23 cellular contexts compared by ENCODE assay signal in the genomic region with DNA sequence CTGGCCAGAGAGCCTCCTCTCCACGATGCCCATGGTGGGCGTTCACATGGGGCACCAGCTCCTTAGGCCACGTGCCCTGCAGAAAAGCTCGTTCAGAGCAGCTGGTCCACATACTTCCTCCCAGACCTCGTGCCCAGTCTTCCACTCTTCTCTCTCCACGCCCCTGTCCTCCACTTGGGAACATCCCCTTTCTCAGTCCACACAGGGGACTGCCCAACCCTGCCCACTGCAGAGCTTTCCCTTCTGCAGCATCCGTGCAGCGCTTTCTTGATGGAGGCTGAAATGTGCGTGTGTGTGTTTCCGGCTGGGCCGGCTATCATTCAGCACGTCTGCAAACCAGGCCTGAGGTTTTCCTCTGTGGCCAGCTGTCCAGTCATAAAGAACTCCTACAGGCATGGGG. TPM values are rescaled to one million over a fixed set of nuclear protein-coding genes. Genes with fewer than 3 reads are reported as not detected.
"Had no signal": no experiment of that assay in that cellular context is flagged by ENCODE, and none has a peak within 500 bp of the region (broad histone marks: within the 10 kb centered on the region; RNA-seq: fewer than 3 reads in every experiment).

No MANE protein-coding gene starts in this region.

- H3K36me3 ChIP-seq: uterus had no signal

- H3K27ac ChIP-seq: body of pancreas, esophagus squamous epithelium, gastrocnemius medialis, right atrium auricular region, spleen, uterus had no signal

- ATAC-seq: activated CD8-positive, alpha-beta T cell treated with anti-CD3 and anti-CD28 coated beads for 36 hours; activated naive CD4-positive, alpha-beta T cell treated with anti-CD3 and anti-CD28 coated beads, Interleukin-2, amount 50 U/mL, for 72 hours; body of pancreas; gastrocnemius medialis; left cardiac atrium; stimulated activated naive CD8-positive, alpha-beta T cell treated with anti-CD3 and anti-CD28 coated beads, Interleukin-15, amount 100 ng/mL, for 72 hours; T-helper 17 cell had no signal

- H3K4me1 ChIP-seq: body of pancreas, gastrocnemius medialis, right atrium auricular region, uterus had no signal

- H3K4me1 Mint-ChIP-seq: neural crest cell had no signal

- H3K36me3 Mint-ChIP-seq: activated naive CD4-positive, alpha-beta T cell treated with anti-CD3 and anti-CD28 coated beads, Interleukin-2, amount 50 U/mL, for 72 hours; type B pancreatic cell had no signal

- H3K9me3 Mint-ChIP-seq: activated CD8-positive, alpha-beta T cell treated with anti-CD3 and anti-CD28 coated beads for 36 hours; activated naive CD4-positive, alpha-beta T cell treated with anti-CD3 and anti-CD28 coated beads, Interleukin-2, amount 50 U/mL, for 72 hours; activated T-helper 2 cell treated with anti-CD3 and anti-CD28 coated beads, Interferon-gamma antibody, Interleukin-2, Interleukin-4, amounts not matched to agents 10 μg/mL and 5 μg/mL and 100 μg/mL, durations not matched to agents 14 hours and 24 hours and 36 hours; neural crest cell; stimulated activated naive CD8-positive, alpha-beta T cell treated with anti-CD3 and anti-CD28 coated beads, Interleukin-15, amount 100 ng/mL, for 72 hours; type B pancreatic cell had no signal

- H3K27ac Mint-ChIP-seq: activated CD8-positive, alpha-beta T cell treated with anti-CD3 and anti-CD28 coated beads for 36 hours; activated T-helper 2 cell treated with anti-CD3 and anti-CD28 coated beads, Interferon-gamma antibody, Interleukin-2, Interleukin-4, amounts not matched to agents 10 μg/mL and 5 μg/mL and 100 μg/mL, durations not matched to agents 14 hours and 24 hours and 36 hours; stimulated activated naive CD8-positive, alpha-beta T cell treated with anti-CD3 and anti-CD28 coated beads, Interleukin-15, amount 100 ng/mL, for 72 hours; type B pancreatic cell had no signal

- H3K27me3 Mint-ChIP-seq: activated CD8-positive, alpha-beta T cell treated with anti-CD3 and anti-CD28 coated beads for 36 hours; stimulated activated naive CD8-positive, alpha-beta T cell treated with anti-CD3 and anti-CD28 coated beads, Interleukin-15, amount 100 ng/mL, for 72 hours; T-helper 17 cell; type B pancreatic cell had no signal

- H3K4me3 Mint-ChIP-seq: activated CD8-positive, alpha-beta T cell treated with anti-CD3 and anti-CD28 coated beads for 36 hours; neural crest cell; stimulated activated naive CD8-positive, alpha-beta T cell treated with anti-CD3 and anti-CD28 coated beads, Interleukin-15, amount 100 ng/mL, for 72 hours; T-helper 17 cell; type B pancreatic cell had no signal

- H3K9me3 ChIP-seq: body of pancreas, esophagus squamous epithelium, gastrocnemius medialis, right atrium auricular region, spleen, uterus had no signal

- H3K27me3 ChIP-seq: body of pancreas, esophagus squamous epithelium, gastrocnemius medialis, right atrium auricular region, spleen, uterus had no signal

- H3K4me3 ChIP-seq: body of pancreas, esophagus squamous epithelium, gastrocnemius medialis, right atrium auricular region, spleen, uterus had no signal

- DNase-seq: activated CD4-positive, alpha-beta T cell treated with anti-CD3 and anti-CD28 coated beads, Interleukin-2, amount 50 U/mL, for 1 hour; activated CD8-positive, alpha-beta T cell treated with anti-CD3 and anti-CD28 coated beads for 36 hours; activated T-cell treated with anti-CD3 and anti-CD28 coated beads, Interleukin-2, amount 50 U/mL, for 48 hours; anterior cingulate cortex; body of pancreas; cortex of kidney; esophagus squamous epithelium; gastrocnemius medialis; hippocampal formation; left cardiac atrium; mammary epithelial cell; occipital lobe; spleen; stimulated activated naive CD8-positive, alpha-beta T cell treated with anti-CD3 and anti-CD28 coated beads, Interleukin-15, amount 100 ng/mL, for 72 hours; SW 1271; T-helper 17 cell; uterus had no signal

RNA-seq across cellular contexts. Expression of a gene that starts 47.0 kb away (rescaled TPM):
- total RNA-seq: activated CD8-positive, alpha-beta T cell treated with anti-CD3 and anti-CD28 coated beads for 36 hours; activated naive CD4-positive, alpha-beta T cell treated with anti-CD3 and anti-CD28 coated beads, Interleukin-2, amount 50 U/mL, for 72 hours; activated T-helper 2 cell treated with anti-CD3 and anti-CD28 coated beads, Interferon-gamma antibody, Interleukin-2, Interleukin-4, amounts not matched to agents 10 μg/mL and 5 μg/mL and 100 μg/mL, durations not matched to agents 14 hours and 24 hours and 36 hours; pulmonary artery endothelial cell; T-helper 17 cell had no signal
